In genomic region chr20:53530440-53530839, GRCh38 we compare ENCODE assay signal across 28 cellular contexts.
"Had no signal": no experiment of that assay in that cellular context is flagged by ENCODE, and none has a peak within 500 bp of the region (broad histone marks: within the 10 kb centered on the region; RNA-seq: fewer than 3 reads in every experiment).

No MANE protein-coding gene starts in this region.

- H3K36me3 Mint-ChIP-seq: activated naive CD4-positive, alpha-beta T cell treated with anti-CD3 and anti-CD28 coated beads, Interleukin-2, amount 10 ng/mL, durations not matched to agents 7 days and 5 days; activated naive CD4-positive, alpha-beta T cell treated with anti-CD3 and anti-CD28 coated beads, Interleukin-2, amount 50 U/mL, for 72 hours; activated naive CD8-positive, alpha-beta T cell treated with anti-CD3 and anti-CD28 coated beads, Interleukin-2, amount 10 ng/mL, durations not matched to agents 7 days and 5 days; brain; WTC11 had no signal

- ATAC-seq: activated naive CD4-positive, alpha-beta T cell treated with anti-CD3 and anti-CD28 coated beads, Interleukin-2, amount 50 U/mL, for 72 hours; activated T-cell treated with anti-CD3 and anti-CD28 coated beads, Interleukin-2, amount 50 U/mL, for 72 hours; esophagus mucosa; T-helper 17 cell; WTC11 had no signal

- FAIRE-seq: frontal cortex had no signal

- DNase-seq: activated CD4-positive, alpha-beta memory T cell treated with anti-CD3 and anti-CD28 coated beads, Interleukin-2, amount 10 ng/mL, durations not matched to agents 7 days and 5 days; activated CD4-positive, alpha-beta T cell treated with anti-CD3 and anti-CD28 coated beads for 1 hour; activated CD4-positive, alpha-beta T cell treated with anti-CD3 and anti-CD28 coated beads for 4 hours; activated CD4-positive, alpha-beta T cell treated with anti-CD3 and anti-CD28 coated beads, Interleukin-2, amount 10 ng/mL, durations not matched to agents 7 days and 5 days; activated CD4-positive, alpha-beta T cell treated with anti-CD3 and anti-CD28 coated beads, Interleukin-2, amount 50 U/mL, for 4 hours; activated CD8-positive, alpha-beta memory T cell treated with anti-CD3 and anti-CD28 coated beads, Interleukin-2, amount 50 U/mL, for 48 hours; activated gamma-delta T cell; activated naive CD4-positive, alpha-beta T cell; activated naive CD4-positive, alpha-beta T cell treated with anti-CD3 and anti-CD28 coated beads, Interleukin-2, amount 10 ng/mL, durations not matched to agents 7 days and 5 days; activated naive CD8-positive, alpha-beta T cell treated with anti-CD3 and anti-CD28 coated beads, Interleukin-2, amount 10 ng/mL, durations not matched to agents 7 days and 5 days; activated T-cell treated with anti-CD3 and anti-CD28 coated beads for 4 hours; activated T-cell treated with anti-CD3 and anti-CD28 coated beads, Interleukin-2, amount 50 U/mL, for 24 hours; activated T-cell treated with anti-CD3 and anti-CD28 coated beads, Interleukin-2, amount 50 U/mL, for 72 hours; dorsolateral prefrontal cortex; effector memory CD4-positive, alpha-beta T cell; endodermal cell; foreskin fibroblast; head of caudate nucleus; T-helper 17 cell; T1000 had no signal

- H3K9me3 Mint-ChIP-seq: activated CD4-positive, alpha-beta memory T cell treated with anti-CD3 and anti-CD28 coated beads, Interleukin-2, amount 10 ng/mL, durations not matched to agents 7 days and 5 days; activated CD4-positive, alpha-beta T cell treated with anti-CD3 and anti-CD28 coated beads, Interleukin-2, amount 10 ng/mL, durations not matched to agents 7 days and 5 days; activated naive CD4-positive, alpha-beta T cell treated with anti-CD3 and anti-CD28 coated beads, Interleukin-2, amount 10 ng/mL, durations not matched to agents 7 days and 5 days; activated naive CD8-positive, alpha-beta T cell treated with anti-CD3 and anti-CD28 coated beads, Interleukin-2, amount 10 ng/mL, durations not matched to agents 7 days and 5 days; activated T-cell treated with anti-CD3 and anti-CD28 coated beads, Interleukin-2, amount 50 U/mL, for 24 hours; central memory CD8-positive, alpha-beta T cell; endodermal cell; T-helper 2 cell treated with Interferon-gamma antibody and Interleukin-4, amounts not matched to agents 5 μg/mL and 100 μg/mL, for 36 hours had no signal

- H3K4me1 Mint-ChIP-seq: activated CD4-positive, alpha-beta memory T cell treated with anti-CD3 and anti-CD28 coated beads, Interleukin-2, amount 10 ng/mL, durations not matched to agents 7 days and 5 days; activated CD4-positive, alpha-beta T cell treated with anti-CD3 and anti-CD28 coated beads, Interleukin-2, amount 10 ng/mL, durations not matched to agents 7 days and 5 days; activated naive CD4-positive, alpha-beta T cell treated with anti-CD3 and anti-CD28 coated beads, Interleukin-2, amount 10 ng/mL, durations not matched to agents 7 days and 5 days; activated naive CD8-positive, alpha-beta T cell treated with anti-CD3 and anti-CD28 coated beads, Interleukin-2, amount 10 ng/mL, durations not matched to agents 7 days and 5 days; brain; central memory CD8-positive, alpha-beta T cell; endodermal cell; WTC11 had no signal

- H3K27ac Mint-ChIP-seq: activated CD4-positive, alpha-beta memory T cell treated with anti-CD3 and anti-CD28 coated beads, Interleukin-2, amount 10 ng/mL, durations not matched to agents 7 days and 5 days; activated CD4-positive, alpha-beta T cell treated with anti-CD3 and anti-CD28 coated beads, Interleukin-2, amount 10 ng/mL, durations not matched to agents 7 days and 5 days; activated naive CD4-positive, alpha-beta T cell treated with anti-CD3 and anti-CD28 coated beads, Interleukin-2, amount 10 ng/mL, durations not matched to agents 7 days and 5 days; activated naive CD4-positive, alpha-beta T cell treated with anti-CD3 and anti-CD28 coated beads, Interleukin-2, amount 50 U/mL, for 72 hours; activated naive CD8-positive, alpha-beta T cell treated with anti-CD3 and anti-CD28 coated beads, Interleukin-2, amount 10 ng/mL, durations not matched to agents 7 days and 5 days; activated T-cell treated with anti-CD3 and anti-CD28 coated beads, Interleukin-2, amount 50 U/mL, for 24 hours; activated T-cell treated with anti-CD3 and anti-CD28 coated beads, Interleukin-2, amount 50 U/mL, for 72 hours; brain; dendritic cell treated with granulocyte-macrophage colony-stimulating factor and Interleukin-4, amounts not matched to agents 40 ng/mL and 50 ng/mL, for 4 days; endodermal cell; T-helper 17 cell; T-helper 2 cell treated with Interferon-gamma antibody and Interleukin-4, amounts not matched to agents 5 μg/mL and 100 μg/mL, for 36 hours; WTC11 had no signal

- H3K4me3 Mint-ChIP-seq: activated CD4-positive, alpha-beta memory T cell treated with anti-CD3 and anti-CD28 coated beads, Interleukin-2, amount 10 ng/mL, durations not matched to agents 7 days and 5 days; activated CD4-positive, alpha-beta T cell treated with anti-CD3 and anti-CD28 coated beads, Interleukin-2, amount 10 ng/mL, durations not matched to agents 7 days and 5 days; activated naive CD4-positive, alpha-beta T cell treated with anti-CD3 and anti-CD28 coated beads, Interleukin-2, amount 10 ng/mL, durations not matched to agents 7 days and 5 days; activated naive CD8-positive, alpha-beta T cell treated with anti-CD3 and anti-CD28 coated beads, Interleukin-2, amount 10 ng/mL, durations not matched to agents 7 days and 5 days; activated T-cell treated with anti-CD3 and anti-CD28 coated beads, Interleukin-2, amount 50 U/mL, for 24 hours; activated T-cell treated with anti-CD3 and anti-CD28 coated beads, Interleukin-2, amount 50 U/mL, for 72 hours; brain; central memory CD8-positive, alpha-beta T cell; dendritic cell treated with granulocyte-macrophage colony-stimulating factor and Interleukin-4, amounts not matched to agents 40 ng/mL and 50 ng/mL, for 4 days; endodermal cell; T-helper 17 cell; T-helper 2 cell treated with Interferon-gamma antibody and Interleukin-4, amounts not matched to agents 5 μg/mL and 100 μg/mL, for 36 hours; WTC11 had no signal

- H3K27me3 Mint-ChIP-seq: activated naive CD8-positive, alpha-beta T cell treated with anti-CD3 and anti-CD28 coated beads, Interleukin-2, amount 10 ng/mL, durations not matched to agents 7 days and 5 days; activated T-cell treated with anti-CD3 and anti-CD28 coated beads, Interleukin-2, amount 50 U/mL, for 24 hours; brain; central memory CD8-positive, alpha-beta T cell; T-helper 17 cell had no signal
